Comparison of ENCODE assay signal across 1 cellular context in genomic region chr17:81909966-81910839, GRCh38.
TF ChIP-seq lines count a peak whose summit lies in the region.

No MANE protein-coding gene starts in this region.

TF ChIP-seq in HCT116, 20 proteins besides CTCF, POLR2A, EP300 and RAD21:
- TF ChIP-seq ZBTB33 (IDR thresholded peaks at IDR 0.05; ENCODE audit: extremely low read depth, insufficient replicate concordance, low read length) (no peak), CEBPB (IDR thresholded peaks at IDR 0.05; ENCODE audit: low read depth) (no peak), ZNF274 (IDR thresholded peaks at IDR 0.05; ENCODE audit: low read depth, low read length) (no peak), JUND (IDR thresholded peaks at IDR 0.05) (no peak), ZFX (IDR thresholded peaks at IDR 0.05) (no peak), MAX (IDR thresholded peaks at IDR 0.05) (no peak), YY1 (IDR thresholded peaks at IDR 0.05; ENCODE audit: extremely low read depth, insufficient replicate concordance, low read depth, low read length) (no peak), EGR1 (IDR thresholded peaks at IDR 0.05; ENCODE audit: low read depth) (no peak), FOSL1 (IDR thresholded peaks at IDR 0.05; ENCODE audit: low read depth) (no peak), SIN3A (IDR thresholded peaks at IDR 0.05; ENCODE audit: low read depth) (no peak), SP1 (IDR thresholded peaks at IDR 0.05; ENCODE audit: low read depth) (no peak), EZH2phosphoT487 (IDR thresholded peaks at IDR 0.05; ENCODE audit: borderline replicate concordance) (no peak), EZH2 (IDR thresholded peaks at IDR 0.05) (no peak), ELF1 (IDR thresholded peaks at IDR 0.05; ENCODE audit: borderline replicate concordance, low read depth) (no peak), REST (IDR thresholded peaks at IDR 0.05; ENCODE audit: low read depth) (no peak), TCF7L2 (IDR thresholded peaks at IDR 0.05; ENCODE audit: borderline replicate concordance, extremely low read depth, insufficient read depth, insufficient read length) (no peak), CBX3 (IDR thresholded peaks at IDR 0.05; ENCODE audit: low read depth) (no peak), SRF (IDR thresholded peaks at IDR 0.05; ENCODE audit: low read depth) (no peak), POLR2AphosphoS5 (IDR thresholded peaks at IDR 0.05; ENCODE audit: low read depth, low read length) (no peak), ATF3 (IDR thresholded peaks at IDR 0.05) (no peak)
